Comparison of ENCODE assay signal across 13 cellular contexts in the genomic region with DNA sequence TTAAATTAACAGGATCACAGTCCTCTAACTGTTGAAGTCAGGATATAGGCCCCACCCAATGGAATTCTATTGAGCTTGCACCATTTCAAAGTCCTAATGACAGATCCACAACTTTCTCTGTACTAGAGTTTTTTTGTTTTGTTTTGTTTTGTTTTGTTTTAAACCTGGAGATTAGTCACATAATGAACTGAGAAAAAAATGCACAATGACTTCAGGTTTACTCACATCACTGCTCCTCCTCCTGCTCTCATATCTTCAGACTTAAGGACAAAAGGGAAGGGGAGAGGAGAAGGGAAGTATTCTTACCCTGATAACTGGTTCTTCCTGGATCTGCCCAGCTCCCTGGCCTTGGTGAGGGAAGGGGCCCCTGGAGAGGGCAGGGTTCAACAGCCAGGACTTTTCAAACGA.
DNase-seq lines count a peak whose midpoint lies in the region; ATAC-seq lines count a peak whose summit lies in the region.
"Had no signal": no experiment of that assay in that cellular context is flagged by ENCODE, and none has a peak within 500 bp of the region (broad histone marks: within the 10 kb centered on the region; RNA-seq: fewer than 3 reads in every experiment).

No MANE protein-coding gene starts in this region.

- no peak overlapping the region for H3K4me3 ChIP-seq in ACC112 (ENCODE audit: low read depth, low read length)
- no peak overlapping the region for H3K4me3 ChIP-seq in mesodermal cell (ENCODE audit: extremely low read depth, insufficient read depth, low read length, poor library complexity, severe bottlenecking)
- H3K4me3 ChIP-seq: spleen had no signal

- H3K27ac ChIP-seq in ACC112 (ENCODE audit: low read depth, low read length) (peak overlapping the region; percentile 93), mesodermal cell (ENCODE audit: low read depth, low read length, severe bottlenecking) (peak overlapping the region; percentile 81)
- H3K27ac ChIP-seq: spleen had no signal

- no CpG with 5 or more reads among the region's 1 CpG for WGBS in mesodermal cell (ENCODE audit: insufficient coverage in 2 of 2), 2 experiments

- no peaks in the 10 kb centered on the region for H3K79me2 ChIP-seq in ACC112 (ENCODE audit: control insufficient read depth, insufficient read depth, low read length, unreplicated experiment)

- H3K36me3 ChIP-seq in ACC112 (ENCODE audit: insufficient read depth, low read length) (no peaks in the 10 kb centered on the region), mesodermal cell (ENCODE audit: control insufficient read depth, insufficient read depth, low read length) (no peaks in the 10 kb centered on the region)
- H3K36me3 ChIP-seq: spleen had no signal

- DNase-seq in LHCN-M2 (ENCODE audit: low read depth) (peak; percentile 66), dermis blood vessel endothelial cell (peak; percentile 33), Ammon's horn (ENCODE audit: low spot score) (no peak)
- no peak for DNase-seq in activated effector memory CD4-positive, alpha-beta T cell treated with anti-CD3 and anti-CD28 coated beads, Interleukin-2, amount 50 U/mL, for 16 hours
- DNase-seq in activated T-cell treated with anti-CD3 and anti-CD28 coated beads, Interleukin-2, amount 50 U/mL, for 1 hour: no peak
- DNase-seq: activated T-cell treated with anti-CD3 and anti-CD28 coated beads for 4 hours, MV-4-11, naive B cell, NCI-H2171, spleen had no signal

- peak overlapping the region; percentile 90 for H2AFZ ChIP-seq in ACC112 (ENCODE audit: low read length, unreplicated experiment)

- H3K27me3 ChIP-seq in ACC112 (ENCODE audit: insufficient read depth, low read length): no peaks in the 10 kb centered on the region
- H3K27me3 ChIP-seq: spleen had no signal

- no peak for ATAC-seq in GM19397 (IDR thresholded peaks at IDR 0.05; ENCODE audit: unreplicated experiment)

- H3K4me1 ChIP-seq in ACC112 (ENCODE audit: control insufficient read depth, insufficient read depth, low read length, unreplicated experiment) (peaks cover 22% of the 10 kb centered on the region), mesodermal cell (ENCODE audit: control insufficient read depth, insufficient read depth, low read length, poor library complexity, severe bottlenecking) (peaks cover 20% of the 10 kb centered on the region)
- H3K4me1 ChIP-seq: spleen had no signal

- peaks cover 3% of the 10 kb centered on the region for H3K9me3 ChIP-seq in mesodermal cell (ENCODE audit: control insufficient read depth, low read length)
- H3K9me3 ChIP-seq: spleen had no signal

Comparison
In these comparisons a context has a peak if more than half of its experiments do, and no peak if none do; other contexts are left out.
1. DNase-seq: peak in LHCN-M2 (single experiment) and dermis blood vessel endothelial cell (single experiment); none in activated effector memory CD4-positive, alpha-beta T cell treated with anti-CD3 and anti-CD28 coated beads, Interleukin-2, amount 50 U/mL, for 16 hours (single experiment), activated T-cell treated with anti-CD3 and anti-CD28 coated beads, Interleukin-2, amount 50 U/mL, for 1 hour (single experiment) and Ammon's horn (single experiment).